Comparison of ENCODE assay signal across 15 cellular contexts in the genomic region with DNA sequence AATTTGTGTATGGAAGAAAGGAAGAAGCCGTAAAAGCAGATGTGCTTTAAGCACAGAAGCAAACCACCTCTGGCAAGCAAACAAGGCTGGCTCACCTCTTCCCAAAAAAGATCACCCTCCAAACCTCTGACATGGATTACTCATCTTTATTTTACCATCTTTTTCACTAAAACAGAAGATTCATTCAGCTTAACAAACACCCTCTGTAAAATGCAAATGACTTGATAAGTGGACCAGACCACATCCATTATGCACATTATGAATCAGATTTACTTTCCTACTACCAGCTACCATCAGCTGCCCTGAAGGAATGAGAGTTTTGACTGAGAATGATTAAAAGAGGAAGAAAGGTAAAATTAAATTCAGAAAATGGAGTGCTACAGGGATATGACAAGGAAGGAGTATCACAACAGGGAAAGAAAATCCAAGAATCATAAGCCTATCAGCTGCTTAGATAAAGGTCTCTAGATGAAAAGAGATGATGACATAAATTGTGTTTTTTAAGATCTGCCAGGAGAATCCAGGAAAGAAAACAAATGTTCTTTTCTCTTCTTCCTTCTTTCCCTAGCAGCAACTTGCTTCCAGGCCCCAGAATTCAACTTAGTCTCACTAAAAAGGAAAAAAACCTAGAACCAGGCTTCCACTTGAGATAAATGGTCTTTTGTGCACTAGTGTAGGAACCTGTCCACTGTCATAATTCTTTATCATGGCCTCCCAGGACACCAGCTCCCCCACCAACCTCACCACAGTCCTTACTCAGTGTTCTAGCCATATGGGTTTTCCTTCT. TPM values are rescaled to one million over a fixed set of nuclear protein-coding genes. Genes with fewer than 3 reads are reported as not detected.
DNase-seq lines count a peak whose midpoint lies in the region; ATAC-seq and TF ChIP-seq lines count a peak whose summit lies in the region.
"Had no signal": no experiment of that assay in that cellular context is flagged by ENCODE, and none has a peak within 500 bp of the region (broad histone marks: within the 10 kb centered on the region; RNA-seq: fewer than 3 reads in every experiment).

No MANE protein-coding gene starts in this region.

- peak; percentile 74 for ATAC-seq in activated B cell treated with CpG ODN at 0.5 μM for 24 hours (ENCODE audit: low read depth)
- ATAC-seq in natural killer cell = peak in 1 of 3 donors; percentile 43
- ATAC-seq: Right ventricle myocardium inferior had no signal

- H3K36me3 Mint-ChIP-seq in activated B cell treated with CpG ODN at 0.5 μM for 24 hours (ENCODE audit: low read depth) (peaks cover 23% of the 10 kb centered on the region), natural killer cell (no peaks in the 10 kb centered on the region), Calu3 (ENCODE audit: insufficient read depth, unreplicated experiment) (no peaks in the 10 kb centered on the region)

- peaks cover 57% of the 10 kb centered on the region for H3K4me1 Mint-ChIP-seq in activated B cell treated with CpG ODN at 0.5 μM for 24 hours
- H3K4me1 Mint-ChIP-seq in natural killer cell = peaks cover 68 to 86% of the 10 kb centered on the region in 2 donors
- no peaks in the 10 kb centered on the region for H3K4me1 Mint-ChIP-seq in Calu3 (ENCODE audit: low read depth, unreplicated experiment)

- no peak overlapping the region for H3K4me3 Mint-ChIP-seq in activated B cell treated with CpG ODN at 0.5 μM for 24 hours
- no peak overlapping the region for H3K4me3 Mint-ChIP-seq in natural killer cell
- H3K4me3 Mint-ChIP-seq in Calu3 (ENCODE audit: low read depth, unreplicated experiment) = no peak overlapping the region
- H3K4me3 Mint-ChIP-seq: T-helper 1 cell treated with Interleukin-12 subunit alpha and Interleukin-12 subunit beta and Interleukin-4 antibody, amounts not matched to agents 30 μg/mL and 1 μg/mL, for 36 hours had no signal

- POLR2A ChIA-PET in activated B cell treated with CpG ODN at 0.5 μM for 24 hours (lab: Charles Lee) = interaction anchor here (0.6 to 1.1 kb wide), 4 partner anchors 9 to 75 kb away, joined by 3 to 5 read pairs (median 4); no protein-coding TSS in a partner anchor

- H3K9me3 Mint-ChIP-seq in activated B cell treated with CpG ODN at 0.5 μM for 24 hours (no peaks in the 10 kb centered on the region), natural killer cell (no peaks in the 10 kb centered on the region), Calu3 (ENCODE audit: low read depth, unreplicated experiment) (no peaks in the 10 kb centered on the region)
- H3K9me3 Mint-ChIP-seq: T-helper 1 cell treated with Interleukin-12 subunit alpha and Interleukin-12 subunit beta and Interleukin-4 antibody, amounts not matched to agents 30 μg/mL and 1 μg/mL, for 36 hours had no signal

- CTCF ChIA-PET in activated B cell treated with CpG ODN at 0.5 μM for 24 hours (lab: Charles Lee) (no interaction called here), Calu3 (lab: Charles Lee) (interaction anchor here (1.0 to 1.1 kb wide), 2 partner anchors 12 to 71 kb away, joined by 3 to 5 read pairs; no protein-coding TSS in a partner anchor)

- no TSS peak for BruUV-seq in Calu3 (replicated peaks; lab: Mats Ljungman, UMichigan)

- intact Hi-C loops in activated B cell treated with CpG ODN at 0.5 μM for 24 hours (cut with micrococcal nuclease) (loop anchor here (2.0 kb wide), 1 partner anchor 22 kb away; no protein-coding TSS in a partner anchor), natural killer cell (cut with micrococcal nuclease) (no loop called here), posterior cingulate gyrus (cut with DNase I) (no loop called here), Calu3 (cut with micrococcal nuclease; ENCODE audit: unreplicated experiment) (no loop called here)

- DNase-seq in A172 (ENCODE audit: low spot score) (peak; percentile 21), GF-D8 (lab: John Stamatoyannopoulos, UW) (peak; percentile 21), activated B cell treated with CpG ODN at 0.5 μM for 24 hours (no peak), natural killer cell (no peak), posterior cingulate gyrus (no peak), Calu3 (no peak), NCI-H345 (lab: John Stamatoyannopoulos, UW) (no peak)
- no peak for DNase-seq in stimulated activated CD4-positive, alpha-beta T cell treated with anti-CD3 and anti-CD28 coated beads, Interleukin-12 subunit alpha, Interleukin-12 subunit beta, amount 100 ng/mL, for 4 hours
- DNase-seq: activated CD4-positive, alpha-beta T cell treated with anti-CD3 and anti-CD28 coated beads for 48 hours; aorta; colonic mucosa; NCI-H146; NCI-H2227 treated with DMSO at 0.1 percent for 48 hours had no signal

- TF ChIP-seq CTCF in activated B cell treated with CpG ODN at 0.5 μM for 24 hours (IDR thresholded peaks at IDR 0.05) (no peak), natural killer cell (IDR thresholded peaks at IDR 0.05) (no peak), Calu3 (IDR thresholded peaks at IDR 0.05; ENCODE audit: unreplicated experiment) (no peak)

- H3K27ac Mint-ChIP-seq in activated B cell treated with CpG ODN at 0.5 μM for 24 hours (peak overlapping the region; percentile 25), natural killer cell (peak overlapping the region; percentile 57 to 81), Calu3 (ENCODE audit: unreplicated experiment) (no peak overlapping the region)
- H3K27ac Mint-ChIP-seq: T-helper 1 cell treated with Interleukin-12 subunit alpha and Interleukin-12 subunit beta and Interleukin-4 antibody, amounts not matched to agents 30 μg/mL and 1 μg/mL, for 36 hours had no signal

- no peaks in the 10 kb centered on the region for H3K27me3 Mint-ChIP-seq in activated B cell treated with CpG ODN at 0.5 μM for 24 hours
- H3K27me3 Mint-ChIP-seq in natural killer cell (ENCODE audit: low read depth in 2 of 2) = no peaks in the 10 kb centered on the region
- H3K27me3 Mint-ChIP-seq in Calu3 (ENCODE audit: unreplicated experiment) = no peaks in the 10 kb centered on the region

RNA-seq across cellular contexts. Expression of a gene that starts 47.4 kb away (rescaled TPM):
- 18.8 and 28.3 TPM in 2 replicates for total RNA-seq in A172 (2014; rRNA removed; shearing (Covaris generic))
- total RNA-seq in activated B cell treated with CpG ODN at 0.5 μM for 24 hours (49.5 and 54.8 TPM in 2 replicates), natural killer cell (10 to 100 TPM; 82.5 to 89.7 (median 87.6) TPM), Calu3 (2022) (8.6 and 10.7 TPM in 2 replicates)

Comparison
In these comparisons a context has a peak if more than half of its experiments do, and no peak if none do; other contexts are left out.
1. DNase-seq: peak in A172 (single experiment) and GF-D8 (single experiment); none in activated B cell treated with CpG ODN at 0.5 μM for 24 hours (single experiment), natural killer cell (single experiment), posterior cingulate gyrus (0 of 10), Calu3 (single experiment), stimulated activated CD4-positive, alpha-beta T cell treated with anti-CD3 and anti-CD28 coated beads, Interleukin-12 subunit alpha, Interleukin-12 subunit beta, amount 100 ng/mL, for 4 hours (single experiment) and NCI-H345 (single experiment).